In the genomic region with DNA sequence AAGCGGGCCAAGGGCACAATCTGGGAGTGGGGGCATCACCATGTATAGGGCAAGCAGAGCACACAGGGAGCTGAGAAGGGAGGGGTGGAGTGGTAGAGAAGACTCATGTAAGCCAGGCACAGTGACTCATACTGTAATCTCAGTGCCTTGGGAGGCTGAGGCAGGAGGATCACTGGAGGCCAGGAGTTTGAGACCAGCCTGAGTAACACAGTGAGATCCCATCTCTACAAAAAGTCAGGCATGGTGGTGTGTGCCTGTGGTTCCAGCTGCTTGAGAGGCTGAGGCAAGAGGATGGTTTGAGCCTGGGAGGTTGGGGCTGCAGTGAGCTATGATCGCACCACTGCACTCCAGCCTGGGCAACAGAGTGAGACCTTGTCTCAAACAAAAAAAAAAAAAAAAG, we compare ENCODE assay signal across 1 cellular context.
TF ChIP-seq lines count a peak whose summit lies in the region.

No MANE protein-coding gene starts in this region.

TF ChIP-seq in K562, 482 proteins besides CTCF, POLR2A, EP300 and RAD21 (continued from another document and continues in another):
- TF ChIP-seq, protein P1, sequence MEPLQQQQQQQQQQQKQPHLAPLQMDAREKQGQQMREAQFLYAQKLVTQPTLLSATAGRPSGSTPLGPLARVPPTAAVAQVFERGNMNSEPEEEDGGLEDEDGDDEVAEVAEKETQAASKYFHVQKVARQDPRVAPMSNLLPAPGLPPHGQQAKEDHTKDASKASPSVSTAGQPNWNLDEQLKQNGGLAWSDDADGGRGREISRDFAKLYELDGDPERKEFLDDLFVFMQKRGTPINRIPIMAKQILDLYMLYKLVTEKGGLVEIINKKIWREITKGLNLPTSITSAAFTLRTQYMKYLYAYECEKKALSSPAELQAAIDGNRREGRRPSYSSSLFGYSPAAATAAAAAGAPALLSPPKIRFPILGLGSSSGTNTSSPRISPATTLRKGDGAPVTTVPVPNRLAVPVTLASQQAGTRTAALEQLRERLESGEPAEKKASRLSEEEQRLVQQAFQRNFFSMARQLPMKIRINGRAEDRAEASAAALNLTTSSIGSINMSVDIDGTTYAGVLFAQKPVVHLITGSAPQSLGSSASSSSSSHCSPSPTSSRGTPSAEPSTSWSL (CRISPR knock-in tag; IDR thresholded peaks at IDR 0.05; ENCODE audit: borderline replicate concordance): no peak
- TF ChIP-seq PBX2 (CRISPR knock-in tag; IDR thresholded peaks at IDR 0.05; ENCODE audit: low read depth): no peak
- TF ChIP-seq PBX2 (tag; conservative IDR thresholded peaks at IDR 0.05; ENCODE audit: low read depth): no peak
- no peak for TF ChIP-seq DACH1 (IDR thresholded peaks at IDR 0.05; ENCODE audit: partially characterized antibody)
- TF ChIP-seq DPF2 (IDR thresholded peaks at IDR 0.05): no peak
- TF ChIP-seq KDM2B (CRISPR knock-in tag; IDR thresholded peaks at IDR 0.05): no peak
- TF ChIP-seq CAMTA2 (CRISPR knock-in tag; conservative IDR thresholded peaks at IDR 0.05): no peak
- no peak for TF ChIP-seq CUX1 (CRISPR knock-in tag; IDR thresholded peaks at IDR 0.05)
- TF ChIP-seq EHMT2 (IDR thresholded peaks at IDR 0.05): no peak
- no peak for TF ChIP-seq ZNF764 (CRISPR knock-in tag; IDR thresholded peaks at IDR 0.05; ENCODE audit: low read depth)
- no peak for TF ChIP-seq ZBTB17 (CRISPR knock-in tag; IDR thresholded peaks at IDR 0.05)
- TF ChIP-seq TRIM28 (IDR thresholded peaks at IDR 0.05): no peak
- TF ChIP-seq KDM1A (IDR thresholded peaks at IDR 0.05): peak in 1 of 2 experiments; percentile 27; a peak in 1 of 4 replicates
- TF ChIP-seq NCOR1 (IDR thresholded peaks at IDR 0.05): no peak
- no peak for TF ChIP-seq TARDBP (IDR thresholded peaks at IDR 0.05)
- no peak for TF ChIP-seq HSF4 (CRISPR knock-in tag; IDR thresholded peaks at IDR 0.05; ENCODE audit: borderline replicate concordance)
- TF ChIP-seq TAL1 (IDR thresholded peaks at IDR 0.05): no peak
- 0 out of 2 replicates have a peak, but pooled peaks have one; percentile 10 for TF ChIP-seq ATF3 (IDR thresholded peaks at IDR 0.05)
- TF ChIP-seq ATF3 (CRISPR knock-in tag; conservative IDR thresholded peaks at IDR 0.05): no peak
- no peak for TF ChIP-seq GABPB2 (CRISPR knock-in tag; conservative IDR thresholded peaks at IDR 0.05)
- TF ChIP-seq CBX8 (IDR thresholded peaks at IDR 0.05; ENCODE audit: borderline replicate concordance, extremely low read depth, low read depth, low read length, poor library complexity, severe bottlenecking): no peak
- TF ChIP-seq FOXK1 (CRISPR knock-in tag; IDR thresholded peaks at IDR 0.05; ENCODE audit: borderline replicate concordance): no peak
- peak; percentile 47; the same call in 1 of the 2 replicates for TF ChIP-seq BCOR (IDR thresholded peaks at IDR 0.05)
- TF ChIP-seq SRSF1 (IDR thresholded peaks at IDR 0.05; ENCODE audit: low read depth, low read length): no peak
- TF ChIP-seq SAFB (IDR thresholded peaks at IDR 0.05; ENCODE audit: borderline replicate concordance, low read depth, low read length): no peak
- no peak for TF ChIP-seq CC2D1A (IDR thresholded peaks at IDR 0.05)
- TF ChIP-seq, protein P2, sequence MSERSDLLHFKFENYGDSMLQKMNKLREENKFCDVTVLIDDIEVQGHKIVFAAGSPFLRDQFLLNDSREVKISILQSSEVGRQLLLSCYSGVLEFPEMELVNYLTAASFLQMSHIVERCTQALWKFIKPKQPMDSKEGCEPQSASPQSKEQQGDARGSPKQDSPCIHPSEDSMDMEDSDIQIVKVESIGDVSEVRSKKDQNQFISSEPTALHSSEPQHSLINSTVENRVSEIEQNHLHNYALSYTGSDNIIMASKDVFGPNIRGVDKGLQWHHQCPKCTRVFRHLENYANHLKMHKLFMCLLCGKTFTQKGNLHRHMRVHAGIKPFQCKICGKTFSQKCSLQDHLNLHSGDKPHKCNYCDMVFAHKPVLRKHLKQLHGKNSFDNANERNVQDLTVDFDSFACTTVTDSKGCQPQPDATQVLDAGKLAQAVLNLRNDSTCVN (CRISPR knock-in tag; IDR thresholded peaks at IDR 0.05): no peak
- TF ChIP-seq, protein P3, sequence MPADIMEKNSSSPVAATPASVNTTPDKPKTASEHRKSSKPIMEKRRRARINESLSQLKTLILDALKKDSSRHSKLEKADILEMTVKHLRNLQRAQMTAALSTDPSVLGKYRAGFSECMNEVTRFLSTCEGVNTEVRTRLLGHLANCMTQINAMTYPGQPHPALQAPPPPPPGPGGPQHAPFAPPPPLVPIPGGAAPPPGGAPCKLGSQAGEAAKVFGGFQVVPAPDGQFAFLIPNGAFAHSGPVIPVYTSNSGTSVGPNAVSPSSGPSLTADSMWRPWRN (IDR thresholded peaks at IDR 0.05; ENCODE audit: low read depth): no peak
- TF ChIP-seq, protein P4, sequence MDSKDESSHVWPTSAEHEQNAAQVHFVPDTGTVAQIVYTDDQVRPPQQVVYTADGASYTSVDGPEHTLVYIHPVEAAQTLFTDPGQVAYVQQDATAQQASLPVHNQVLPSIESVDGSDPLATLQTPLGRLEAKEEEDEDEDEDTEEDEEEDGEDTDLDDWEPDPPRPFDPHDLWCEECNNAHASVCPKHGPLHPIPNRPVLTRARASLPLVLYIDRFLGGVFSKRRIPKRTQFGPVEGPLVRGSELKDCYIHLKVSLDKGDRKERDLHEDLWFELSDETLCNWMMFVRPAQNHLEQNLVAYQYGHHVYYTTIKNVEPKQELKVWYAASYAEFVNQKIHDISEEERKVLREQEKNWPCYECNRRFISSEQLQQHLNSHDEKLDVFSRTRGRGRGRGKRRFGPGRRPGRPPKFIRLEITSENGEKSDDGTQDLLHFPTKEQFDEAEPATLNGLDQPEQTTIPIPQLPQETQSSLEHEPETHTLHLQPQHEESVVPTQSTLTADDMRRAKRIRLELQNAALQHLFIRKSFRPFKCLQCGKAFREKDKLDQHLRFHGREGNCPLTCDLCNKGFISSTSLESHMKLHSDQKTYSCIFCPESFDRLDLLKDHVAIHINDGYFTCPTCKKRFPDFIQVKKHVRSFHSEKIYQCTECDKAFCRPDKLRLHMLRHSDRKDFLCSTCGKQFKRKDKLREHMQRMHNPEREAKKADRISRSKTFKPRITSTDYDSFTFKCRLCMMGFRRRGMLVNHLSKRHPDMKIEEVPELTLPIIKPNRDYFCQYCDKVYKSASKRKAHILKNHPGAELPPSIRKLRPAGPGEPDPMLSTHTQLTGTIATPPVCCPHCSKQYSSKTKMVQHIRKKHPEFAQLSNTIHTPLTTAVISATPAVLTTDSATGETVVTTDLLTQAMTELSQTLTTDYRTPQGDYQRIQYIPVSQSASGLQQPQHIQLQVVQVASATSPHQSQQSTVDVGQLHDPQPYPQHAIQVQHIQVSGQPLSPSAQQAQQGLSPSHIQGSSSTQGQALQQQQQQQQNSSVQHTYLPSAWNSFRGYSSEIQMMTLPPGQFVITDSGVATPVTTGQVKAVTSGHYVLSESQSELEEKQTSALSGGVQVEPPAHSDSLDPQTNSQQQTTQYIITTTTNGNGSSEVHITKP (IDR thresholded peaks at IDR 0.05; ENCODE audit: partially characterized antibody): no peak
- no peak for TF ChIP-seq CREB3 (tag; conservative IDR thresholded peaks at IDR 0.05; ENCODE audit: low read depth)
- no peak for TF ChIP-seq MEF2D (tag; conservative IDR thresholded peaks at IDR 0.05; ENCODE audit: low read depth)
- TF ChIP-seq, protein P5, sequence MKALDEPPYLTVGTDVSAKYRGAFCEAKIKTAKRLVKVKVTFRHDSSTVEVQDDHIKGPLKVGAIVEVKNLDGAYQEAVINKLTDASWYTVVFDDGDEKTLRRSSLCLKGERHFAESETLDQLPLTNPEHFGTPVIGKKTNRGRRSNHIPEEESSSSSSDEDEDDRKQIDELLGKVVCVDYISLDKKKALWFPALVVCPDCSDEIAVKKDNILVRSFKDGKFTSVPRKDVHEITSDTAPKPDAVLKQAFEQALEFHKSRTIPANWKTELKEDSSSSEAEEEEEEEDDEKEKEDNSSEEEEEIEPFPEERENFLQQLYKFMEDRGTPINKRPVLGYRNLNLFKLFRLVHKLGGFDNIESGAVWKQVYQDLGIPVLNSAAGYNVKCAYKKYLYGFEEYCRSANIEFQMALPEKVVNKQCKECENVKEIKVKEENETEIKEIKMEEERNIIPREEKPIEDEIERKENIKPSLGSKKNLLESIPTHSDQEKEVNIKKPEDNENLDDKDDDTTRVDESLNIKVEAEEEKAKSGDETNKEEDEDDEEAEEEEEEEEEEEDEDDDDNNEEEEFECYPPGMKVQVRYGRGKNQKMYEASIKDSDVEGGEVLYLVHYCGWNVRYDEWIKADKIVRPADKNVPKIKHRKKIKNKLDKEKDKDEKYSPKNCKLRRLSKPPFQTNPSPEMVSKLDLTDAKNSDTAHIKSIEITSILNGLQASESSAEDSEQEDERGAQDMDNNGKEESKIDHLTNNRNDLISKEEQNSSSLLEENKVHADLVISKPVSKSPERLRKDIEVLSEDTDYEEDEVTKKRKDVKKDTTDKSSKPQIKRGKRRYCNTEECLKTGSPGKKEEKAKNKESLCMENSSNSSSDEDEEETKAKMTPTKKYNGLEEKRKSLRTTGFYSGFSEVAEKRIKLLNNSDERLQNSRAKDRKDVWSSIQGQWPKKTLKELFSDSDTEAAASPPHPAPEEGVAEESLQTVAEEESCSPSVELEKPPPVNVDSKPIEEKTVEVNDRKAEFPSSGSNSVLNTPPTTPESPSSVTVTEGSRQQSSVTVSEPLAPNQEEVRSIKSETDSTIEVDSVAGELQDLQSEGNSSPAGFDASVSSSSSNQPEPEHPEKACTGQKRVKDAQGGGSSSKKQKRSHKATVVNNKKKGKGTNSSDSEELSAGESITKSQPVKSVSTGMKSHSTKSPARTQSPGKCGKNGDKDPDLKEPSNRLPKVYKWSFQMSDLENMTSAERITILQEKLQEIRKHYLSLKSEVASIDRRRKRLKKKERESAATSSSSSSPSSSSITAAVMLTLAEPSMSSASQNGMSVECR (CRISPR knock-in tag; IDR thresholded peaks at IDR 0.05): no peak
- no peak for TF ChIP-seq TEAD4 (IDR thresholded peaks at IDR 0.05; ENCODE audit: low read length)
- no peak for TF ChIP-seq TEAD4 (CRISPR knock-in tag; IDR thresholded peaks at IDR 0.05; ENCODE audit: borderline replicate concordance)
